ENCODE assay signal across 8 cellular contexts in genomic region chr17:18039535-18040286, GRCh38. TPM values are rescaled to one million over a fixed set of nuclear protein-coding genes. Genes with fewer than 3 reads are reported as not detected.
DNase-seq lines count a peak whose midpoint lies in the region; ATAC-seq and TF ChIP-seq lines count a peak whose summit lies in the region.

No MANE protein-coding gene starts in this region.

- TF ChIP-seq CTCF in HEK293 (tag by site-specific recombination; IDR thresholded peaks at IDR 0.05) (0 out of 2 replicates have a peak, but pooled peaks have one; percentile 19), mammary epithelial cell (conservative IDR thresholded peaks at IDR 0.05 in 1 of 2, IDR thresholded peaks at IDR 0.05 in 1 of 2; ENCODE audit: extremely low read depth in 1 of 2, insufficient read depth in 1 of 2, low read depth in 1 of 2, low read length in 2 of 2) (peak in 1 of 2 donors; percentile 4)

- peak overlapping the region; percentile 90 for H3K4me3 ChIP-seq in HEK293 (ENCODE audit: low read depth, low read length)
- H3K4me3 ChIP-seq in mammary epithelial cell (replicated peaks in 1 of 3; ENCODE audit: insufficient read depth in 1 of 3, low read depth in 2 of 3, low read length in 3 of 3) = peak overlapping the region; percentile 68 to 90 (median 88)

- peak overlapping the region; percentile 76 for H3K9ac ChIP-seq in mammary epithelial cell (ENCODE audit: insufficient read depth, low read length)

- no TSS peak for BruUV-seq in mammary epithelial cell (replicated peaks; lab: Mats Ljungman, UMichigan)

- H3K27me3 ChIP-seq in mammary epithelial cell (ENCODE audit: insufficient read depth, low read length) = no peaks in the 10 kb centered on the region

- peak; percentile 47 for ATAC-seq in activated CD8-positive, alpha-beta memory T cell treated with anti-CD3 and anti-CD28 coated beads, Interleukin-2, amount 10 ng/mL, durations not matched to agents 7 days and 5 days
- peak; percentile 29 for ATAC-seq in left colon

- CTCF ChIA-PET in activated CD8-positive, alpha-beta memory T cell treated with anti-CD3 and anti-CD28 coated beads, Interleukin-2, amount 10 ng/mL, durations not matched to agents 7 days and 5 days (lab: Charles Lee) = no interaction called here
- CTCF ChIA-PET in HEK293 (lab: Yijun Ruan, JAX) = interaction anchor here (0.6 kb wide), 1 partner anchor 1970 kb away, joined by 3 read pairs; no protein-coding TSS in a partner anchor
- CTCF ChIA-PET in mammary epithelial cell (lab: Charles Lee; ENCODE audit: low non-redundant PET) = no interaction called here

- intact Hi-C loops in mammary epithelial cell (cut with micrococcal nuclease) = loop anchor here (1.0 to 5.0 kb wide), 2 partner anchors 67 to 682 kb away; partner anchors contain the start of genes DRC3 and TOM1L2
- intact Hi-C loops in left colon (cut with DNase I, micrococcal nuclease) = loop anchor here in 1 of 2 donors (10.0 kb wide), 1 partner anchor 145 kb away; no protein-coding TSS in a partner anchor

- H3K79me2 ChIP-seq in mammary epithelial cell (ENCODE audit: insufficient read depth, low read length) = peaks cover 78% of the 10 kb centered on the region

- H4K20me1 ChIP-seq in mammary epithelial cell (ENCODE audit: insufficient read depth, low read length) = no peaks in the 10 kb centered on the region

- H3K36me3 ChIP-seq in HEK293 (ENCODE audit: control insufficient read depth in 2 of 2, insufficient read depth in 1 of 2, low read length in 2 of 2) = peaks cover 4 to 10% of the 10 kb centered on the region in 2 experiments
- H3K36me3 ChIP-seq in mammary epithelial cell (ENCODE audit: insufficient read depth, low read length) = no peaks in the 10 kb centered on the region

- 5% methylated on average over 21 of the region's 81 CpGs for WGBS in mammary epithelial cell (ENCODE audit: low coverage, missing lambda C conversion rate)

- H3K9me3 Mint-ChIP-seq in activated CD8-positive, alpha-beta memory T cell treated with anti-CD3 and anti-CD28 coated beads, Interleukin-2, amount 10 ng/mL, durations not matched to agents 7 days and 5 days (ENCODE audit: low read depth) = no peaks in the 10 kb centered on the region

- H3K4me1 ChIP-seq in HEK293 (ENCODE audit: control insufficient read depth, insufficient read depth, low read length) (peaks cover 25% of the 10 kb centered on the region), mammary epithelial cell (ENCODE audit: insufficient read depth, low read length) (peaks cover 24% of the 10 kb centered on the region)

- dilution Hi-C loops in mammary epithelial cell (cut with HindIII; ENCODE audit: low sequenced_read_pairs) = loop anchor here (5.0 kb wide), 1 partner anchor 227 kb away; no protein-coding TSS in a partner anchor

- peak overlapping the region; percentile 90 for H3K4me3 Mint-ChIP-seq in activated CD8-positive, alpha-beta memory T cell treated with anti-CD3 and anti-CD28 coated beads, Interleukin-2, amount 10 ng/mL, durations not matched to agents 7 days and 5 days

- H3K9me3 ChIP-seq in HEK293 (ENCODE audit: control insufficient read depth, insufficient read depth, low read depth, low read length) (no peaks in the 10 kb centered on the region), mammary epithelial cell (replicated peaks; ENCODE audit: insufficient read depth, low read length) (no peaks in the 10 kb centered on the region)

- in situ Hi-C loops in mammary epithelial cell (cut with MboI; ENCODE audit: low sequenced_read_pairs in 2 of 2) = loop anchor here in 1 of 2 donors (25.0 kb wide), 1 partner anchor 352 kb away; the partner anchor contains the start of gene RAI1

- H2AFZ ChIP-seq in mammary epithelial cell (ENCODE audit: low read depth, low read length) = peak overlapping the region; percentile 98

- H3K27me3 Mint-ChIP-seq in activated CD8-positive, alpha-beta memory T cell treated with anti-CD3 and anti-CD28 coated beads, Interleukin-2, amount 10 ng/mL, durations not matched to agents 7 days and 5 days = no peaks in the 10 kb centered on the region

- H3K27ac ChIP-seq in HEK293 (ENCODE audit: extremely low read depth, low read depth, low read length) (peak overlapping the region; percentile 83), mammary epithelial cell (ENCODE audit: insufficient read depth, low read depth, low read length) (peak overlapping the region; percentile 57)

- H3K4me1 Mint-ChIP-seq in activated CD8-positive, alpha-beta memory T cell treated with anti-CD3 and anti-CD28 coated beads, Interleukin-2, amount 10 ng/mL, durations not matched to agents 7 days and 5 days = peaks cover 57% of the 10 kb centered on the region

- POLR2A ChIA-PET in HEK293 (lab: Yijun Ruan, JAX) = interaction anchor here (1.0 kb wide), 1 partner anchor 33 kb away, joined by 3 read pairs; no protein-coding TSS in a partner anchor

- peak overlapping the region; percentile 91 for H3K4me2 ChIP-seq in mammary epithelial cell (ENCODE audit: insufficient read depth, low read depth, low read length)

- H3K36me3 Mint-ChIP-seq in activated CD8-positive, alpha-beta memory T cell treated with anti-CD3 and anti-CD28 coated beads, Interleukin-2, amount 10 ng/mL, durations not matched to agents 7 days and 5 days = peaks cover 2% of the 10 kb centered on the region

- H3K27ac Mint-ChIP-seq in activated CD8-positive, alpha-beta memory T cell treated with anti-CD3 and anti-CD28 coated beads, Interleukin-2, amount 10 ng/mL, durations not matched to agents 7 days and 5 days = peak overlapping the region; percentile 89

- DNase-seq in activated CD8-positive, alpha-beta memory T cell treated with anti-CD3 and anti-CD28 coated beads, Interleukin-2, amount 10 ng/mL, durations not matched to agents 7 days and 5 days = peak; percentile 66
- no peak for DNase-seq in activated CD8-positive, alpha-beta memory T cell treated with anti-CD3 and anti-CD28 coated beads for 24 hours
- DNase-seq in NAMALWA (ENCODE audit: low spot score) (peak; percentile 34), mammary epithelial cell (peak; percentile 41), left colon (peak in 1 of 2 donors; percentile 60), H4 (ENCODE audit: low spot score) (no peak)
- peak; percentile 60 for DNase-seq in stimulated activated naive CD4-positive, alpha-beta T cell treated with Interleukin-2 at 50 U/mL for 16 hours (lab: John Stamatoyannopoulos, UW)

TF ChIP-seq in HEK293, 187 proteins besides CTCF, POLR2A, EP300 and RAD21 (continues in another document):
- TF ChIP-seq ZSCAN30 (tag by site-specific recombination; IDR thresholded peaks at IDR 0.05) (peak; percentile 68), SP2 (tag by site-specific recombination; IDR thresholded peaks at IDR 0.05) (peak; percentile 24; the same call in 1 of the 2 replicates), ZNF398 (tag by site-specific recombination; IDR thresholded peaks at IDR 0.05) (peak; percentile 62)

RNA-seq across cellular contexts. Expression of gene GID4, which starts 0.5 kb away (rescaled TPM):
- total RNA-seq in activated CD8-positive, alpha-beta memory T cell treated with anti-CD3 and anti-CD28 coated beads, Interleukin-2, amount 10 ng/mL, durations not matched to agents 7 days and 5 days = 10 to 100 TPM in 1 of 2 experiments, 1 to 10 TPM in 1; 8.7 to 11.0 TPM
- total RNA-seq in mammary epithelial cell (10 to 100 TPM; 11.2 to 16.4 TPM), left colon (1 to 10 TPM; 4.7 to 7.0 TPM)
- polyA plus RNA-seq in mammary epithelial cell = 8.5 TPM
- polyA minus RNA-seq in mammary epithelial cell = 11.2 TPM
- 4.1 and 6.0 TPM in 2 replicates for total RNA-seq in H4 (2014; rRNA removed; shearing (Covaris generic))

RNA-seq across cellular contexts. Expression of gene ATPAF2, which starts 0.7 kb away (rescaled TPM):
- total RNA-seq in activated CD8-positive, alpha-beta memory T cell treated with anti-CD3 and anti-CD28 coated beads, Interleukin-2, amount 10 ng/mL, durations not matched to agents 7 days and 5 days = 10 to 100 TPM; 32.1 to 33.4 TPM
- total RNA-seq in mammary epithelial cell (10 to 100 TPM; 17.0 to 23.5 TPM), left colon (10 to 100 TPM; 29.0 to 32.0 TPM)
- 19.0 TPM for polyA plus RNA-seq in mammary epithelial cell
- polyA minus RNA-seq in mammary epithelial cell = 10.4 TPM
- total RNA-seq in H4 (2014; rRNA removed; shearing (Covaris generic)) = 8.6 and 13.8 TPM in 2 replicates

RNA-seq across cellular contexts. Expression of gene DRG2, which starts 48.0 kb away (rescaled TPM):
- 10 to 100 TPM; 54.5 to 57.0 TPM for total RNA-seq in activated CD8-positive, alpha-beta memory T cell treated with anti-CD3 and anti-CD28 coated beads, Interleukin-2, amount 10 ng/mL, durations not matched to agents 7 days and 5 days
- 10 to 100 TPM; 36.3 to 37.5 TPM for total RNA-seq in mammary epithelial cell
- 38.4 TPM for polyA plus RNA-seq in mammary epithelial cell
- 34.6 TPM for polyA minus RNA-seq in mammary epithelial cell
- total RNA-seq in left colon = 10 to 100 TPM; 25.4 to 29.3 TPM
- 46.6 and 61.5 TPM in 2 replicates for total RNA-seq in H4 (2014; rRNA removed; shearing (Covaris generic))

Comparison
In these comparisons a context has a peak if more than half of its experiments do, and no peak if none do; other contexts are left out.
1. DNase-seq: peak in activated CD8-positive, alpha-beta memory T cell treated with anti-CD3 and anti-CD28 coated beads, Interleukin-2, amount 10 ng/mL, durations not matched to agents 7 days and 5 days (single experiment), NAMALWA (single experiment), mammary epithelial cell (single experiment) and stimulated activated naive CD4-positive, alpha-beta T cell treated with Interleukin-2 at 50 U/mL for 16 hours (single experiment); none in activated CD8-positive, alpha-beta memory T cell treated with anti-CD3 and anti-CD28 coated beads for 24 hours (single experiment) and H4 (single experiment).